Comparison of ENCODE assay signal across 18 cellular contexts in the genomic region with DNA sequence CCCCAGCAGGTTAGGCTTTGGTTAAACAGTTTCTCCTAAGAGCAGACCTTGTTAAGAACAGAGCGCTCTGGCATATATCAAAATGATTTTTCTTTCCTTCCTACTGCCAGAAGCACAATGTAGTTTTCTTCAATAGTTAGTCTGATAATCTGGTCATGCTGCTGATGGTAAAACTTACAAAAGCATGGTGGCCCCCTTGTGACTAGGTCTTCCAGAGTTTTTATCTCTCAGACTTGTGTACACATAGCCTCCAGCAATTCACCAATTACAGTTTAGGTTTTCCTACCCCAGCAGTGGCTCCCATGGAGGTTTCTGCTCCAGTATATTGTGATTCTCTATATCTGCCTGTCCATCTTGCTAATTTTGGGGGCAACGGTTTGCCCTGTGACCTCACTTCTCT.
DNase-seq lines count a peak whose midpoint lies in the region; ATAC-seq, FAIRE-seq and TF ChIP-seq lines count a peak whose summit lies in the region.
"Had no signal": no experiment of that assay in that cellular context is flagged by ENCODE, and none has a peak within 500 bp of the region (broad histone marks: within the 10 kb centered on the region; RNA-seq: fewer than 3 reads in every experiment).

No MANE protein-coding gene starts in this region.

- no peak for TF ChIP-seq POLR2A in HepG2 (IDR thresholded peaks at IDR 0.05; ENCODE audit: insufficient read depth in 1 of 2, low read depth in 2 of 2, low read length in 2 of 2)

- no peak overlapping the region for H3K18ac ChIP-seq in trophoblast cell (ENCODE audit: low read length)

- intact Hi-C loops in HepG2 (cut with micrococcal nuclease; ENCODE audit: unreplicated experiment), result no loop called here

- H3K36me3 ChIP-seq in HEK293 (ENCODE audit: control insufficient read depth in 2 of 2, insufficient read depth in 1 of 2, low read length in 2 of 2) (no peaks in the 10 kb centered on the region), neural progenitor cell (no peaks in the 10 kb centered on the region), trophoblast cell (ENCODE audit: control insufficient read depth in 1 of 2, insufficient read depth in 2 of 2, low read length in 2 of 2) (no peaks in the 10 kb centered on the region), HepG2 (replicated peaks in 1 of 2; ENCODE audit: control insufficient read depth in 1 of 2, insufficient read depth in 2 of 2, low read length in 2 of 2) (no peaks in the 10 kb centered on the region)
- H3K36me3 ChIP-seq: HAP-1 had no signal

- H4K12ac ChIP-seq in trophoblast cell (ENCODE audit: low read depth, low read length), result no peak overlapping the region

- H4K8ac ChIP-seq in trophoblast cell (ENCODE audit: low read depth, low read length), result no peak overlapping the region

- H3K4me3 Mint-ChIP-seq in neural progenitor cell, result no peak overlapping the region
- H3K4me3 Mint-ChIP-seq: CD4-positive, alpha-beta memory T cell; GM23338 had no signal

- no CpG with 5 or more reads among the region's 2 CpGs for WGBS in trophoblast cell (ENCODE audit: extremely low coverage, insufficient coverage, insufficient read length)
- WGBS in HepG2 (ENCODE audit: low lambda C conversion rate), result 21% methylated on average over 2 of the region's 2 CpGs

- H4K91ac ChIP-seq in trophoblast cell (ENCODE audit: low read depth, low read length), result no peak overlapping the region

- H3K9me3 Mint-ChIP-seq in neural progenitor cell, result peaks cover 7% of the 10 kb centered on the region
- H3K9me3 Mint-ChIP-seq: CD4-positive, alpha-beta memory T cell; GM23338 had no signal

- no peak overlapping the region for H3K27ac ChIP-seq in HEK293 (ENCODE audit: extremely low read depth, low read depth, low read length)
- H3K27ac ChIP-seq in neural progenitor cell, result no peak overlapping the region
- peak overlapping the region; percentile 31 for H3K27ac ChIP-seq in trophoblast cell (ENCODE audit: low read depth, low read length)
- H3K27ac ChIP-seq in HepG2 (ENCODE audit: extremely low read length, insufficient read depth, low read length), result no peak overlapping the region

- POLR2A ChIA-PET in HEK293 (lab: Yijun Ruan, JAX) (no interaction called here), HepG2 (lab: Yijun Ruan, JAX) (no interaction called here)

- H3K9me3 ChIP-seq in HEK293 (ENCODE audit: control insufficient read depth, insufficient read depth, low read depth, low read length), result no peaks in the 10 kb centered on the region
- H3K9me3 ChIP-seq in neural progenitor cell (ENCODE audit: low read depth), result no peaks in the 10 kb centered on the region
- no peaks in the 10 kb centered on the region for H3K9me3 ChIP-seq in trophoblast cell (ENCODE audit: insufficient read depth, low read depth, low read length)
- H3K9me3 ChIP-seq in HepG2 (ENCODE audit: low read length), result no peaks in the 10 kb centered on the region
- H3K9me3 ChIP-seq: HAP-1 had no signal

- H2BK120ac ChIP-seq in trophoblast cell (ENCODE audit: insufficient read depth, low read length, poor library complexity), result no peak overlapping the region

- no peak for TF ChIP-seq EP300 in HepG2 (IDR thresholded peaks at IDR 0.05; ENCODE audit: low read depth in 2 of 2, low read length in 2 of 2)
- TF ChIP-seq EP300 in HepG2 (CRISPR knock-in tag; IDR thresholded peaks at IDR 0.05; ENCODE audit: borderline replicate concordance), result no peak

- H2AK5ac ChIP-seq in trophoblast cell (ENCODE audit: low read length), result no peak overlapping the region

- no peaks in the 10 kb centered on the region for H4K20me1 ChIP-seq in neural progenitor cell (ENCODE audit: low read depth)
- H4K20me1 ChIP-seq in HepG2 (ENCODE audit: insufficient read depth, low read length), result no peaks in the 10 kb centered on the region

- no peak overlapping the region for H3K14ac ChIP-seq in trophoblast cell (ENCODE audit: low read length)

- no peak overlapping the region for H3K9ac ChIP-seq in neural progenitor cell
- no peak overlapping the region for H3K9ac ChIP-seq in trophoblast cell (ENCODE audit: low read length)
- no peak overlapping the region for H3K9ac ChIP-seq in HepG2 (ENCODE audit: insufficient read depth, low read depth, low read length)

- H3K4me1 Mint-ChIP-seq in neural progenitor cell, result no peaks in the 10 kb centered on the region

- H2AFZ ChIP-seq in neural progenitor cell (replicated peaks) (peak overlapping the region; percentile 55), trophoblast cell (ENCODE audit: insufficient read depth, low read length, poor library complexity) (no peak overlapping the region), HepG2 (ENCODE audit: low read length) (no peak overlapping the region)
- H2AFZ ChIP-seq: GM23338 had no signal

- no peak overlapping the region for H2BK5ac ChIP-seq in trophoblast cell (ENCODE audit: low read depth, low read length, poor library complexity)

- H3K36me3 Mint-ChIP-seq in neural progenitor cell, result no peaks in the 10 kb centered on the region
- H3K36me3 Mint-ChIP-seq: CD4-positive, alpha-beta memory T cell had no signal

- no peak overlapping the region for H3K27ac Mint-ChIP-seq in neural progenitor cell
- H3K27ac Mint-ChIP-seq: CD4-positive, alpha-beta memory T cell; GM23338 had no signal

- H3K79me1 ChIP-seq in trophoblast cell (ENCODE audit: low read length), result peaks cover 2% of the 10 kb centered on the region

- H3F3A ChIP-seq in neural progenitor cell (ENCODE audit: low read depth), result no peaks in the 10 kb centered on the region

- no peak overlapping the region for H3K4me2 ChIP-seq in neural progenitor cell
- no peak overlapping the region for H3K4me2 ChIP-seq in trophoblast cell (ENCODE audit: low read length)
- no peak overlapping the region for H3K4me2 ChIP-seq in HepG2 (ENCODE audit: low read depth, low read length)
- H3K4me2 ChIP-seq: GM23338 had no signal

- CTCF ChIA-PET in HEK293 (lab: Yijun Ruan, JAX), result no interaction called here
- CTCF ChIA-PET in HepG2 (lab: Yijun Ruan, JAX; ENCODE audit: low intra/inter-chr PET ratio, low total read pairs), result no interaction called here

- FAIRE-seq in HepG2 (lab: Jason Lieb, UNC), result no peak
- FAIRE-seq: G401.6, GM12892 had no signal

- no peak overlapping the region for H2BK12ac ChIP-seq in trophoblast cell (ENCODE audit: low read length)

- no TSS peak for BruUV-seq in HepG2 (replicated peaks; lab: Mats Ljungman, UMichigan)

- no peaks in the 10 kb centered on the region for H3K79me2 ChIP-seq in neural progenitor cell (ENCODE audit: low read depth)
- H3K79me2 ChIP-seq in trophoblast cell (ENCODE audit: control insufficient read depth, insufficient read depth, low read length, poor library complexity), result no peaks in the 10 kb centered on the region
- no peaks in the 10 kb centered on the region for H3K79me2 ChIP-seq in HepG2 (ENCODE audit: insufficient read depth, low read length)

- in situ Hi-C loops in HepG2 (cut with HindIII; ENCODE audit: extremely low pct_ligation_motif_present, low pct_unique_long_range_greater_than_20kb), result no loop called here

- H3K4me3 ChIP-seq in HEK293 (ENCODE audit: low read depth, low read length), result no peak overlapping the region
- no peak overlapping the region for H3K4me3 ChIP-seq in neural progenitor cell
- no peak overlapping the region for H3K4me3 ChIP-seq in trophoblast cell (ENCODE audit: low read depth, low read length)
- H3K4me3 ChIP-seq in HepG2 (replicated peaks in 1 of 3; ENCODE audit: insufficient read depth in 1 of 3, low read depth in 2 of 3, low read length in 3 of 3), result no peak overlapping the region
- H3K4me3 ChIP-seq: GM23338, HAP-1 had no signal

- no peaks in the 10 kb centered on the region for H3K27me3 Mint-ChIP-seq in neural progenitor cell (ENCODE audit: insufficient read depth, low read depth)
- H3K27me3 Mint-ChIP-seq: CD4-positive, alpha-beta memory T cell had no signal

- no peak overlapping the region for H3K4ac ChIP-seq in trophoblast cell (ENCODE audit: low read depth, low read length)

- H3K27me3 ChIP-seq in neural progenitor cell (no peaks in the 10 kb centered on the region), trophoblast cell (ENCODE audit: insufficient read depth, low read length) (no peaks in the 10 kb centered on the region), HepG2 (ENCODE audit: control insufficient read depth in 1 of 2, insufficient read depth in 2 of 2, low read length in 2 of 2) (no peaks in the 10 kb centered on the region)

- peak; percentile 23 for DNase-seq in OCI-M1 (lab: John Stamatoyannopoulos, UW)
- DNase-seq in neural progenitor cell (ENCODE audit: low spot score), result no peak
- DNase-seq in trophoblast cell, result peak in 1 of 2 donors; percentile 14
- no peak for DNase-seq in NCI-H1092 (lab: John Stamatoyannopoulos, UW)
- no peak for DNase-seq in HepG2 (ENCODE audit: low spot score)
- DNase-seq: C1 segment of cervical spinal cord; Calu3; CD4-positive, alpha-beta memory T cell; COR-L47; DMS53; DMS79 treated with DMSO at 0.1 percent for 48 hours had no signal

- ATAC-seq in activated CD4-positive, CD25-positive, alpha-beta regulatory T cell treated with anti-CD3 and anti-CD28 coated beads, Interleukin-2, amount 50 U/mL, for 24 hours, result no peak
- ATAC-seq in HG02763 (IDR thresholded peaks at IDR 0.05; ENCODE audit: unreplicated experiment) (no peak), HepG2 (no peak)
- ATAC-seq: GM23338 had no signal

- H3K23ac ChIP-seq in trophoblast cell (ENCODE audit: low read length), result no peak overlapping the region

- no peak for TF ChIP-seq RAD21 in HepG2 (CRISPR knock-in tag; IDR thresholded peaks at IDR 0.05)

- H3K4me1 ChIP-seq in HEK293 (ENCODE audit: control insufficient read depth, insufficient read depth, low read length) (no peaks in the 10 kb centered on the region; the same call in 1 of the 2 replicates), neural progenitor cell (no peaks in the 10 kb centered on the region), trophoblast cell (ENCODE audit: control insufficient read depth in 1 of 2, insufficient read depth in 2 of 2, low read length in 2 of 2) (no peaks in the 10 kb centered on the region), HepG2 (ENCODE audit: insufficient read depth, low read length) (no peaks in the 10 kb centered on the region)
- H3K4me1 ChIP-seq: HAP-1 had no signal

- TF ChIP-seq CTCF in HEK293 (tag by site-specific recombination; IDR thresholded peaks at IDR 0.05), result no peak
- TF ChIP-seq CTCF in neural progenitor cell (IDR thresholded peaks at IDR 0.05), result no peak
- no peak for TF ChIP-seq CTCF in HepG2 (CRISPR knock-in tag; IDR thresholded peaks at IDR 0.05)

TF ChIP-seq in HepG2, 621 proteins besides CTCF, POLR2A, EP300 and RAD21 (continues in another document):
- TF ChIP-seq ZSCAN20 (CRISPR knock-in tag; IDR thresholded peaks at IDR 0.05; ENCODE audit: borderline replicate concordance) (no peak), ZNF547 (CRISPR knock-in tag; IDR thresholded peaks at IDR 0.05) (no peak), SMARCE1 (IDR thresholded peaks at IDR 0.05; ENCODE audit: borderline replicate concordance) (no peak)
